ENCODE assay signal across 8 cellular contexts in genomic region chr6:2999005-2999620, GRCh38. TPM values are rescaled to one million over a fixed set of nuclear protein-coding genes. Genes with fewer than 3 reads are reported as not detected.
A peak's percentile ranks its signal among the peaks of the same experiment; 100 is the strongest.
DNase-seq lines count a peak whose midpoint lies in the region; TF ChIP-seq lines count a peak whose summit lies in the region.

No MANE protein-coding gene starts in this region.

- H4K91ac ChIP-seq in H9 (ENCODE audit: insufficient read length, low read depth, low read length) = no peak overlapping the region

- TF ChIP-seq CTCF in H9 (conservative IDR thresholded peaks at IDR 0.05) = no peak
- TF ChIP-seq CTCF in astrocyte of the cerebellum (IDR thresholded peaks at IDR 0.05; ENCODE audit: low read depth, low read length, missing control alignments) = no peak

- peak overlapping the region; percentile 0 for H3K18ac ChIP-seq in H9 (ENCODE audit: insufficient read length, low read depth, low read length)

- no peak overlapping the region for H2BK20ac ChIP-seq in H9 (ENCODE audit: low read depth, low read length, poor library complexity, severe bottlenecking)

- no peaks in the 10 kb centered on the region for H4K20me1 ChIP-seq in H9 (ENCODE audit: control insufficient read depth, insufficient read depth, insufficient read length)

- H2BK120ac ChIP-seq in H9 (ENCODE audit: low read depth, low read length, poor library complexity, severe bottlenecking) = no peak overlapping the region

- no peak overlapping the region for H2BK5ac ChIP-seq in H9 (ENCODE audit: insufficient read length, low read length)

- peak overlapping the region; percentile 56 for H3K4me3 ChIP-seq in astrocyte of the cerebellum (ENCODE audit: low read depth, low read length)

- H2AFZ ChIP-seq in H9 (ENCODE audit: low read length) = no peak overlapping the region

- in situ Hi-C loops in astrocyte of the cerebellum (cut with HindIII; ENCODE audit: low sequenced_read_pairs) = no loop called here

- H3K23me2 ChIP-seq in H9 (ENCODE audit: insufficient read length, low read depth, low read length, poor library complexity, severe bottlenecking) = peaks cover 14% of the 10 kb centered on the region

- peak overlapping the region; percentile 68 for H3K9ac ChIP-seq in H9 (ENCODE audit: extremely low read depth, insufficient read length, low read length)

- H3K4me3 Mint-ChIP-seq in H9 (peak overlapping the region; percentile 67 to 85), immature natural killer cell (peak overlapping the region; percentile 85 to 93 (median 89))

- H3K9me3 Mint-ChIP-seq in H9 (no peaks in the 10 kb centered on the region), immature natural killer cell (no peaks in the 10 kb centered on the region)

- WGBS in H9 (ENCODE audit: extremely low coverage, insufficient read length, low lambda C conversion rate) = no CpG with 5 or more reads among the region's 30 CpGs

- no peak overlapping the region for H3K56ac ChIP-seq in H9 (ENCODE audit: insufficient read length, low read depth, low read length)

- peaks cover 5% of the 10 kb centered on the region for H3K79me1 ChIP-seq in H9 (ENCODE audit: insufficient read depth, low read depth, low read length, poor library complexity, severe bottlenecking)

- no peak overlapping the region for H3T11ph ChIP-seq in H9 (ENCODE audit: low read length)

- peaks cover 10 to 17% (median 13%) of the 10 kb centered on the region in 3 experiments; a peak in 6 of 7 replicates for H3K36me3 Mint-ChIP-seq in H9 (ENCODE audit: insufficient read depth in 1 of 3, low read depth in 3 of 3)
- peaks cover 0 to 7% (median 3%) of the 10 kb centered on the region in 3 donors for H3K36me3 Mint-ChIP-seq in immature natural killer cell

- H3K79me2 ChIP-seq in H9 (ENCODE audit: insufficient read depth, low read length) = no peaks in the 10 kb centered on the region; the same call in 1 of the 2 replicates

- H3K27me3 Mint-ChIP-seq in H9 (ENCODE audit: low read depth) = no peaks in the 10 kb centered on the region; the same call in 1 of the 2 replicates
- peaks cover 2 to 8% (median 3%) of the 10 kb centered on the region in 3 donors for H3K27me3 Mint-ChIP-seq in immature natural killer cell (ENCODE audit: low read depth in 3 of 3)

- no peaks in the 10 kb centered on the region for H3K27me3 ChIP-seq in H9 (ENCODE audit: insufficient read depth, low read length)

- peaks cover 21 to 24% of the 10 kb centered on the region in 2 experiments for H3K4me1 Mint-ChIP-seq in H9
- H3K4me1 Mint-ChIP-seq in immature natural killer cell = peaks cover 34 to 35% of the 10 kb centered on the region in 2 donors

- no peak overlapping the region for H3K27ac ChIP-seq in H9 (ENCODE audit: insufficient read length, low read depth, low read length)

- no peak overlapping the region for H2BK12ac ChIP-seq in H9 (ENCODE audit: insufficient read length, low read depth, low read length)

- H3K4ac ChIP-seq in H9 (ENCODE audit: low read depth, low read length) = no peak overlapping the region

- no peak overlapping the region for H2BK15ac ChIP-seq in H9 (ENCODE audit: low read depth, low read length)

- no peaks in the 10 kb centered on the region; the same call in 1 of the 2 replicates for H3K4me1 ChIP-seq in H9 (ENCODE audit: insufficient read depth, low read length)

- H3K14ac ChIP-seq in H9 (ENCODE audit: insufficient read depth, low read length) = peak overlapping the region; percentile 48; the same call in 1 of the 2 replicates

- H3K23ac ChIP-seq in H9 (ENCODE audit: insufficient read length, low read depth, low read length) = no peak overlapping the region

- H3K9me3 ChIP-seq in H9 (ENCODE audit: control insufficient read depth, low read depth, low read length) = no peaks in the 10 kb centered on the region

- H2AK5ac ChIP-seq in H9 (ENCODE audit: insufficient read length, low read length) = no peak overlapping the region

- peak; percentile 31 for DNase-seq in DMS79 (lab: John Stamatoyannopoulos, UW)
- no peak for DNase-seq in DMS79 treated with DMSO at 0.1 percent for 48 hours (lab: John Stamatoyannopoulos, UW)
- no peak for DNase-seq in H9
- DNase-seq in NAMALWA (ENCODE audit: low spot score) = peak; percentile 70
- DNase-seq in astrocyte of the cerebellum (ENCODE audit: low read depth) = no peak
- DNase-seq in immature natural killer cell = peak in 1 of 3 donors; percentile 20
- DNase-seq in stimulated activated CD8-positive, alpha-beta memory T cell treated with anti-CD3 and anti-CD28 coated beads, Interleukin-12 subunit alpha, Interleukin-12 subunit beta, amount 100 ng/mL, for 1 hour (ENCODE audit: low read depth) = peak; percentile 32
- no peak for DNase-seq in activated effector memory CD4-positive, alpha-beta T cell treated with Interleukin-2 at 50 U/mL for 16 hours

- peak overlapping the region; percentile 82 for H3K4me2 ChIP-seq in H9 (ENCODE audit: insufficient read depth, insufficient read length, low read length)

- peak overlapping the region in 2 of 3 experiments; percentile 68 to 85; a peak in 3 of 7 replicates for H3K27ac Mint-ChIP-seq in H9
- peak overlapping the region; percentile 63 to 90 (median 86) for H3K27ac Mint-ChIP-seq in immature natural killer cell

- no peak overlapping the region for H4K5ac ChIP-seq in H9 (ENCODE audit: insufficient read length, low read depth, low read length)

- no peak overlapping the region for H4K8ac ChIP-seq in H9 (replicated peaks; ENCODE audit: insufficient read length, low read depth, low read length)

RNA-seq across cellular contexts. Expression of gene NQO2, which starts 0.6 kb away (rescaled TPM):
- total RNA-seq in H9 (2021) = 105 and 106 TPM in 2 replicates
- polyA plus RNA-seq in immature natural killer cell = 10 to 100 TPM; 55.5 to 74.7 (median 67.9) TPM

RNA-seq across cellular contexts. Expression of gene SERPINB6, which starts 27.7 kb away (rescaled TPM):
- total RNA-seq in H9 (2021) = 39.0 and 40.6 TPM in 2 replicates
- 100 to 1,000 TPM; 196 to 243 (median 199) TPM for polyA plus RNA-seq in immature natural killer cell

Comparison
In these comparisons a context has a peak if more than half of its experiments do, and no peak if none do; other contexts are left out.
1. DNase-seq: peak in DMS79 (single experiment), NAMALWA (single experiment) and stimulated activated CD8-positive, alpha-beta memory T cell treated with anti-CD3 and anti-CD28 coated beads, Interleukin-12 subunit alpha, Interleukin-12 subunit beta, amount 100 ng/mL, for 1 hour (single experiment); none in DMS79 treated with DMSO at 0.1 percent for 48 hours (single experiment), H9 (single experiment), astrocyte of the cerebellum (single experiment) and activated effector memory CD4-positive, alpha-beta T cell treated with Interleukin-2 at 50 U/mL for 16 hours (single experiment).